In genomic region chr1:9942939-9943807, GRCh38 we compare ENCODE assay signal across 8 cellular contexts. TPM values are rescaled to one million over a fixed set of nuclear protein-coding genes. Genes with fewer than 3 reads are reported as not detected.
DNase-seq lines count a peak whose midpoint lies in the region; ATAC-seq and TF ChIP-seq lines count a peak whose summit lies in the region.

LZIC (minus strand) TSS chr1:9943391; CDS start chr1:9936619, 6,772 bp downstream.
NMNAT1 (plus strand) TSS chr1:9943475; CDS start chr1:9972074, 28,599 bp downstream.

- H3K27ac ChIP-seq in BLaER1 = peak within 1 kb of the TSS; percentile 85
- peak within 1 kb of the TSS; percentile 81 to 90 for H3K27ac ChIP-seq in left lung

- H3K9me3 ChIP-seq in BLaER1 = no peaks in the 10 kb centered on the region
- H3K9me3 ChIP-seq in left lung = no peaks in the 10 kb centered on the region

- H4K20me1 ChIP-seq in BLaER1 = no peaks in the 10 kb centered on the region

- H3K27me3 ChIP-seq in BLaER1 = no peaks in the 10 kb centered on the region
- no peaks in the 10 kb centered on the region for H3K27me3 ChIP-seq in left lung

- TF ChIP-seq CTCF in left lung (IDR thresholded peaks at IDR 0.05) = peak in 1 of 2 donors; percentile 13

- peak within 1 kb of the TSS; percentile 94 for H3K9ac ChIP-seq in BLaER1

- H3K4me3 ChIP-seq in BLaER1 = peak within 1 kb of the TSS; percentile 82
- H3K4me3 ChIP-seq in left lung = peak within 1 kb of the TSS; percentile 63 to 65

- DNase-seq in NCI-H69 (lab: John Stamatoyannopoulos, UW) = peak; percentile 89
- DNase-seq in activated CD4-positive, alpha-beta T cell treated with anti-CD3 and anti-CD28 coated beads, Interleukin-2, amount 50 U/mL, for 1 hour = peak; percentile 85
- DNase-seq in dedifferentiated amniotic fluid mesenchymal stem cell (ENCODE audit: extremely low spot score) = peak; percentile 92
- DNase-seq in left lung = peak; percentile 93 to 96
- DNase-seq in stimulated activated CD4-positive, alpha-beta T cell treated with anti-CD3 and anti-CD28 coated beads, Interleukin-2, amount 100 ng/mL, for 24 hours = peak; percentile 91 to 94

- intact Hi-C loops in left lung (cut with DNase I) = loop anchor here in 1 of 2 donors (10.0 kb wide), 1 partner anchor 92 kb away; the partner anchor contains the start of gene UBE4B

- ATAC-seq in GM19324 (IDR thresholded peaks at IDR 0.05; ENCODE audit: low FRiP score, unreplicated experiment) (peak; percentile 93), HG03457 (IDR thresholded peaks at IDR 0.05; ENCODE audit: unreplicated experiment) (peak; percentile 80), left lung (peak; percentile 99)

- H3K36me3 ChIP-seq in BLaER1 (peaks cover 23% of the 10 kb centered on the region), left lung (peaks cover 0 to 11% of the 10 kb centered on the region in 2 donors)

- peak within 1 kb of the TSS; percentile 85 for H3K4me2 ChIP-seq in BLaER1

- peaks cover 14% of the 10 kb centered on the region for H3K4me1 ChIP-seq in BLaER1
- H3K4me1 ChIP-seq in left lung = peaks cover 4 to 28% of the 10 kb centered on the region in 2 donors

RNA-seq across cellular contexts. Expression of gene LZIC, which starts in this region (rescaled TPM):
- total RNA-seq in left lung = 10 to 100 TPM; 26.6 to 32.0 TPM

RNA-seq across cellular contexts. Expression of gene NMNAT1, which starts in this region (rescaled TPM):
- total RNA-seq in left lung = 10 to 100 TPM; 11.4 to 11.7 TPM

Comparison
In these comparisons a context has a peak if more than half of its experiments do, and no peak if none do; other contexts are left out.
1. Peak in every context shown above with its lines: DNase-seq, ATAC-seq, H3K4me3 ChIP-seq and H3K27ac ChIP-seq.